Comparison of ENCODE assay signal across 18 cellular contexts in genomic region chr13:100944791-100945345, GRCh38.
DNase-seq lines count a peak whose midpoint lies in the region; ATAC-seq and TF ChIP-seq lines count a peak whose summit lies in the region.
"Had no signal": no experiment of that assay in that cellular context is flagged by ENCODE, and none has a peak within 500 bp of the region (broad histone marks: within the 10 kb centered on the region; RNA-seq: fewer than 3 reads in every experiment).

No MANE protein-coding gene starts in this region.

- no peaks in the 10 kb centered on the region for H3K4me1 Mint-ChIP-seq in endothelial cell (ENCODE audit: unreplicated experiment)
- H3K4me1 Mint-ChIP-seq: CD14-positive monocyte; CD4-positive, alpha-beta memory T cell had no signal

- H3K9me3 Mint-ChIP-seq in endothelial cell (ENCODE audit: unreplicated experiment) = no peaks in the 10 kb centered on the region

- H3K4me3 Mint-ChIP-seq in endothelial cell (ENCODE audit: unreplicated experiment) = no peak overlapping the region
- H3K4me3 Mint-ChIP-seq: CD14-positive monocyte; CD4-positive, alpha-beta memory T cell; GM23338; HFFc6 had no signal

- ATAC-seq in HG02840 (IDR thresholded peaks at IDR 0.05; ENCODE audit: low FRiP score, unreplicated experiment) = no peak
- ATAC-seq in GM19455 (IDR thresholded peaks at IDR 0.05; ENCODE audit: unreplicated experiment) = no peak
- ATAC-seq: A549, GM23338, HCT116 had no signal

- TF ChIP-seq CTCF in endothelial cell (IDR thresholded peaks at IDR 0.05; ENCODE audit: unreplicated experiment) = no peak

- DNase-seq in NCI-H82 (lab: John Stamatoyannopoulos, UW) (peak; percentile 88), NCI-H82 treated with DMSO at 0.1 percent for 48 hours (lab: John Stamatoyannopoulos, UW; ENCODE audit: unreplicated experiment) (no peak), NCI-H524 treated with DMSO at 0.1 percent for 48 hours (lab: John Stamatoyannopoulos, UW) (peak; percentile 72), cerebellum (ENCODE audit: low spot score) (peak; percentile 79), endothelial cell (ENCODE audit: low spot score) (no peak)
- DNase-seq: CD4-positive, alpha-beta memory T cell; DMS153; DMS79; GF-D8; H7; HFFc6; KG1 had no signal

- H3K36me3 Mint-ChIP-seq in endothelial cell (ENCODE audit: low read depth, unreplicated experiment) = no peaks in the 10 kb centered on the region
- H3K36me3 Mint-ChIP-seq: CD14-positive monocyte; CD4-positive, alpha-beta memory T cell had no signal

- peaks cover 4% of the 10 kb centered on the region for H3K27me3 Mint-ChIP-seq in endothelial cell (ENCODE audit: unreplicated experiment)

- H3K27ac Mint-ChIP-seq in endothelial cell (ENCODE audit: unreplicated experiment) = no peak overlapping the region
- H3K27ac Mint-ChIP-seq: CD14-positive monocyte; CD4-positive, alpha-beta memory T cell; GM23338; HFFc6 had no signal

Comparison
In these comparisons a context has a peak if more than half of its experiments do, and no peak if none do; other contexts are left out.
1. DNase-seq: peak in NCI-H82 (single experiment), NCI-H524 treated with DMSO at 0.1 percent for 48 hours (single experiment) and cerebellum (single experiment); none in NCI-H82 treated with DMSO at 0.1 percent for 48 hours (single experiment) and endothelial cell (single experiment).